ENCODE assay signal across 24 cellular contexts in the genomic region with DNA sequence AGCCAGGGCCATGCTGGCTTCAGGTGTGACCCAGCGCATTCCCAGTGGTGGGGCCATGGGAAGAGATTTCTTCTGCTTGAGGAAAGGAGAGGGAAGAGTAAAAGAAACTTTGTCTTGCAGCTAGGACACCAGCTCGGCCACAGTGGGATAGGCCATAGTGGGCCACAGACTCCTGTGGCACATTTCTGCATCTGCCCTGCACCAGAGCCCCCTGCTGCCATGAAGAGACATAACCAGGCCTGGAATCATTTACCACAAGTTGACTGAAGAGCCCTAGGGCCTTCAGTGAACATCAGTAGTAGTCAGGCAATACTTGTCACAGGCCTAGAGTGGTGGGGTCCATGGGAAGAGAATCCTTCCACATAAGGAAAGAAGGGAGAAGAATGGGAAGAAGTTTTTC.
DNase-seq lines count a peak whose midpoint lies in the region; ATAC-seq, FAIRE-seq and TF ChIP-seq lines count a peak whose summit lies in the region.
"Had no signal": no experiment of that assay in that cellular context is flagged by ENCODE, and none has a peak within 500 bp of the region (broad histone marks: within the 10 kb centered on the region; RNA-seq: fewer than 3 reads in every experiment).

No MANE protein-coding gene starts in this region.

- no peaks in the 10 kb centered on the region for H3K79me2 ChIP-seq in HepG2 (ENCODE audit: insufficient read depth, low read length)
- H3K79me2 ChIP-seq in GM12878 (ENCODE audit: control insufficient read depth, insufficient read depth, low read length): no peaks in the 10 kb centered on the region

- H3K27me3 ChIP-seq in HepG2 (ENCODE audit: control insufficient read depth in 1 of 2, insufficient read depth in 2 of 2, low read length in 2 of 2) (no peaks in the 10 kb centered on the region; a peak in 1 of 5 replicates), right lobe of liver (no peaks in the 10 kb centered on the region), GM12878 (replicated peaks in 1 of 2; ENCODE audit: control insufficient read depth in 2 of 2, insufficient read depth in 2 of 2, low read length in 1 of 2) (no peaks in the 10 kb centered on the region), endodermal cell (ENCODE audit: control insufficient read depth, insufficient read depth, low read length, poor library complexity, severe bottlenecking) (no peaks in the 10 kb centered on the region)
- H3K27me3 ChIP-seq: BLaER1 treated with 17β-estradiol and CSF1 and Interleukin-3, amounts not matched to agents 10 nM and 100 nM had no signal

- H3K4me2 ChIP-seq in HepG2 (ENCODE audit: low read depth, low read length): no peak overlapping the region
- no peak overlapping the region for H3K4me2 ChIP-seq in GM12878 (ENCODE audit: control insufficient read depth, insufficient read depth)
- H3K4me2 ChIP-seq: A549; BLaER1 treated with 17β-estradiol and CSF1 and Interleukin-3, amounts not matched to agents 10 nM and 100 nM had no signal

- no peak for TF ChIP-seq RAD21 in HepG2 (CRISPR knock-in tag; IDR thresholded peaks at IDR 0.05)
- no peak for TF ChIP-seq RAD21 in GM12878 (IDR thresholded peaks at IDR 0.05; ENCODE audit: insufficient read depth, low read depth, low read length)

- no peaks in the 10 kb centered on the region for H3K9me3 Mint-ChIP-seq in endodermal cell
- peaks cover 6 to 10% of the 10 kb centered on the region in 2 donors for H3K9me3 Mint-ChIP-seq in stimulated activated naive B cell treated with anti-CD40 and anti-IgM and Interleukin-4, amounts not matched to agents 10 μg/mL and 1 μg/mL and 100 μg/mL, for 72 hours

- no peaks in the 10 kb centered on the region for H3K9me3 ChIP-seq in HepG2 (ENCODE audit: low read length)
- no peaks in the 10 kb centered on the region for H3K9me3 ChIP-seq in right lobe of liver
- H3K9me3 ChIP-seq in GM12878 (replicated peaks; ENCODE audit: control insufficient read depth, insufficient read depth, low read length): no peaks in the 10 kb centered on the region
- H3K9me3 ChIP-seq in endodermal cell (ENCODE audit: control insufficient read depth, low read length): no peaks in the 10 kb centered on the region
- H3K9me3 ChIP-seq: A549, Caco-2 had no signal

- H3K27ac Mint-ChIP-seq in endodermal cell: no peak overlapping the region
- no peak overlapping the region for H3K27ac Mint-ChIP-seq in stimulated activated naive B cell treated with anti-CD40 and anti-IgM and Interleukin-4, amounts not matched to agents 10 μg/mL and 1 μg/mL and 100 μg/mL, for 72 hours
- H3K27ac Mint-ChIP-seq: B cell; CD4-positive, alpha-beta T cell; CD8-positive, alpha-beta T cell had no signal

- no peaks in the 10 kb centered on the region for H3K27me3 Mint-ChIP-seq in endodermal cell (ENCODE audit: insufficient read depth)
- no peaks in the 10 kb centered on the region for H3K27me3 Mint-ChIP-seq in stimulated activated naive B cell treated with anti-CD40 and anti-IgM and Interleukin-4, amounts not matched to agents 10 μg/mL and 1 μg/mL and 100 μg/mL, for 72 hours
- H3K27me3 Mint-ChIP-seq: B cell; CD4-positive, alpha-beta T cell had no signal

- H3K27ac ChIP-seq in HepG2 (ENCODE audit: extremely low read length, insufficient read depth, low read length): no peak overlapping the region
- H3K27ac ChIP-seq in right lobe of liver: no peak overlapping the region
- no peak overlapping the region for H3K27ac ChIP-seq in GM12878 (ENCODE audit: control insufficient read depth, insufficient read depth)
- no peak overlapping the region for H3K27ac ChIP-seq in endodermal cell (ENCODE audit: low read depth, low read length)
- H3K27ac ChIP-seq: 22Rv1; A549; BLaER1 treated with 17β-estradiol and CSF1 and Interleukin-3, amounts not matched to agents 10 nM and 100 nM; C4-2B had no signal

- TF ChIP-seq EP300 in HepG2 (IDR thresholded peaks at IDR 0.05; ENCODE audit: low read depth in 2 of 2, low read length in 2 of 2) (no peak), HepG2 (CRISPR knock-in tag; IDR thresholded peaks at IDR 0.05; ENCODE audit: borderline replicate concordance) (no peak), GM12878 (IDR thresholded peaks at IDR 0.05; ENCODE audit: borderline replicate concordance in 1 of 2, control insufficient read depth in 1 of 2, low read depth in 2 of 2, low read length in 2 of 2) (no peak)

- RAD21 ChIA-PET in GM12878 (lab: Charles Lee; ENCODE audit: unreplicated experiment): no interaction called here

- no peak for DNase-seq in HepG2 (ENCODE audit: low spot score)
- DNase-seq in right lobe of liver: no peak
- no peak for DNase-seq in GM12878 (ENCODE audit: low read depth, low spot score)
- no peak for DNase-seq in endodermal cell
- peak; percentile 40 for DNase-seq in posterior vena cava (ENCODE audit: low spot score)
- DNase-seq in islet precursor cell: no peak
- no peak for DNase-seq in stimulated activated naive B cell treated with anti-CD40 and anti-IgM and Interleukin-4, amounts not matched to agents 10 μg/mL and 1 μg/mL and 100 μg/mL, for 72 hours
- DNase-seq: AML-193; Caco-2; Calu3; CD4-positive, alpha-beta T cell; CD8-positive, alpha-beta T cell; DMS79 treated with DMSO at 0.1 percent for 48 hours; GF-D8 had no signal

- H4K20me1 ChIP-seq in HepG2 (ENCODE audit: insufficient read depth, low read length) (no peaks in the 10 kb centered on the region), GM12878 (ENCODE audit: control insufficient read depth, insufficient read depth) (no peaks in the 10 kb centered on the region)
- H4K20me1 ChIP-seq: BLaER1 treated with 17β-estradiol and CSF1 and Interleukin-3, amounts not matched to agents 10 nM and 100 nM had no signal

- no peak overlapping the region for H3K4me3 Mint-ChIP-seq in endodermal cell
- H3K4me3 Mint-ChIP-seq in stimulated activated naive B cell treated with anti-CD40 and anti-IgM and Interleukin-4, amounts not matched to agents 10 μg/mL and 1 μg/mL and 100 μg/mL, for 72 hours: no peak overlapping the region
- H3K4me3 Mint-ChIP-seq: B cell; CD4-positive, alpha-beta T cell; CD8-positive, alpha-beta T cell had no signal

- H3K4me3 ChIP-seq in HepG2 (replicated peaks in 1 of 3; ENCODE audit: insufficient read depth in 1 of 3, low read depth in 2 of 3, low read length in 3 of 3) (no peak overlapping the region), right lobe of liver (no peak overlapping the region), GM12878 (no peak overlapping the region), endodermal cell (ENCODE audit: low read length) (no peak overlapping the region)
- H3K4me3 ChIP-seq: A549; BLaER1 treated with 17β-estradiol and CSF1 and Interleukin-3, amounts not matched to agents 10 nM and 100 nM had no signal

- FAIRE-seq in HepG2 (lab: Jason Lieb, UNC) (no peak), GM12878 (lab: Jason Lieb, UNC) (no peak)
- FAIRE-seq: A549, D721Med, G401.6, GM12892, GM18507 had no signal

- no peak overlapping the region for H2AFZ ChIP-seq in HepG2 (ENCODE audit: low read length)
- H2AFZ ChIP-seq in GM12878 (ENCODE audit: control insufficient read depth, low read depth, low read length): no peak overlapping the region

- TF ChIP-seq POLR2A in HepG2 (IDR thresholded peaks at IDR 0.05; ENCODE audit: insufficient read depth in 1 of 2, low read depth in 2 of 2, low read length in 2 of 2) (no peak), right lobe of liver (IDR thresholded peaks at IDR 0.05) (no peak), GM12878 (IDR thresholded peaks at IDR 0.05; ENCODE audit: low read depth, low read length) (no peak)

- H3K9ac ChIP-seq in HepG2 (ENCODE audit: insufficient read depth, low read depth, low read length): no peak overlapping the region
- no peak overlapping the region for H3K9ac ChIP-seq in GM12878 (ENCODE audit: control insufficient read depth, insufficient read depth, low read length)
- no peak overlapping the region for H3K9ac ChIP-seq in endodermal cell (ENCODE audit: extremely low read depth, low read length, poor library complexity, severe bottlenecking)
- H3K9ac ChIP-seq: BLaER1 treated with 17β-estradiol and CSF1 and Interleukin-3, amounts not matched to agents 10 nM and 100 nM had no signal

- TF ChIP-seq CTCF in HepG2 (CRISPR knock-in tag; IDR thresholded peaks at IDR 0.05): no peak
- TF ChIP-seq CTCF in right lobe of liver (IDR thresholded peaks at IDR 0.05): no peak
- no peak for TF ChIP-seq CTCF in GM12878 (IDR thresholded peaks at IDR 0.05 in 2 of 3, conservative IDR thresholded peaks at IDR 0.05 in 1 of 3; ENCODE audit: control insufficient read depth in 2 of 3, extremely low read depth in 1 of 3, insufficient read depth in 1 of 3, low read depth in 3 of 3, low read length in 3 of 3)
- TF ChIP-seq CTCF in endodermal cell (conservative IDR thresholded peaks at IDR 0.05): peak; percentile 49

- CTCF ChIA-PET in HepG2 (lab: Yijun Ruan, JAX; ENCODE audit: low intra/inter-chr PET ratio, low total read pairs) (no interaction called here), GM12878 (lab: Yijun Ruan, JAX) (no interaction called here)

- 0% methylated on average over 2 of the region's 2 CpGs for WGBS in HepG2 (ENCODE audit: low lambda C conversion rate)
- WGBS in right lobe of liver (ENCODE audit: insufficient coverage, low coverage, low lambda C conversion rate, missing lambda C conversion rate): no CpG with 5 or more reads among the region's 2 CpGs
- WGBS in GM12878 (ENCODE audit: insufficient coverage, insufficient replicate concordance, low lambda C conversion rate, missing lambda C conversion rate): 0% methylated on average over 2 of the region's 2 CpGs
- WGBS in endodermal cell (ENCODE audit: insufficient coverage in 1 of 2, insufficient read length in 1 of 2), 2 experiments: 83 to 91% methylated on average over 1 to 2 of the region's 2 CpGs

- intact Hi-C loops in HepG2 (cut with micrococcal nuclease; ENCODE audit: unreplicated experiment): no loop called here
- intact Hi-C loops in right lobe of liver (cut with DNase I): no loop called here
- intact Hi-C loops in GM12878 (cut with micrococcal nuclease; ENCODE audit: unreplicated experiment): no loop called here
- intact Hi-C loops in posterior vena cava (cut with DNase I): no loop called here

- SMC1A ChIA-PET in GM12878 (lab: Charles Lee; ENCODE audit: uncharacterized antibody, unreplicated experiment): no interaction called here

- ATAC-seq in HepG2 (peak; percentile 38; the same call in 1 of the 3 replicates), right lobe of liver (no peak), GM12878 (0 out of 3 replicates have a peak, but pooled peaks have one; percentile 28), GM21717 (IDR thresholded peaks at IDR 0.05; ENCODE audit: unreplicated experiment) (no peak)
- no peak for ATAC-seq in stimulated activated naive B cell treated with anti-CD40 and anti-IgM and Interleukin-4, amounts not matched to agents 10 μg/mL and 1 μg/mL and 100 μg/mL, for 72 hours (replicated peaks)
- ATAC-seq: A549; CD8-positive, alpha-beta T cell had no signal

- BruUV-seq in HepG2 (replicated peaks; lab: Mats Ljungman, UMichigan) (no TSS peak), GM12878 (replicated peaks; lab: Mats Ljungman, UMichigan) (no TSS peak)

- POLR2A ChIA-PET in HepG2 (lab: Yijun Ruan, JAX) (no interaction called here), GM12878 (lab: Charles Lee) (no interaction called here)

- H3K36me3 ChIP-seq in HepG2 (replicated peaks in 1 of 2; ENCODE audit: control insufficient read depth in 1 of 2, insufficient read depth in 2 of 2, low read length in 2 of 2) (no peaks in the 10 kb centered on the region), right lobe of liver (no peaks in the 10 kb centered on the region), GM12878 (ENCODE audit: control insufficient read depth in 2 of 2, insufficient read depth in 2 of 2, low read length in 1 of 2) (no peaks in the 10 kb centered on the region), endodermal cell (ENCODE audit: control insufficient read depth, insufficient read depth, low read length) (no peaks in the 10 kb centered on the region)
- H3K36me3 ChIP-seq: BLaER1 treated with 17β-estradiol and CSF1 and Interleukin-3, amounts not matched to agents 10 nM and 100 nM had no signal

- H3K4me1 ChIP-seq in HepG2 (ENCODE audit: insufficient read depth, low read length): no peaks in the 10 kb centered on the region
- no peaks in the 10 kb centered on the region for H3K4me1 ChIP-seq in right lobe of liver
- no peaks in the 10 kb centered on the region for H3K4me1 ChIP-seq in GM12878 (ENCODE audit: control insufficient read depth, insufficient read depth, low read length)
- H3K4me1 ChIP-seq in endodermal cell (ENCODE audit: control insufficient read depth, insufficient read depth, low read length): no peaks in the 10 kb centered on the region
- H3K4me1 ChIP-seq: A549; BLaER1 treated with 17β-estradiol and CSF1 and Interleukin-3, amounts not matched to agents 10 nM and 100 nM; Caco-2 had no signal

- in situ Hi-C loops in HepG2 (cut with HindIII; ENCODE audit: extremely low pct_ligation_motif_present, low pct_unique_long_range_greater_than_20kb) (no loop called here), GM12878 (cut with MboI) (no loop called here)

- H3K4me1 Mint-ChIP-seq in endodermal cell: no peaks in the 10 kb centered on the region
- H3K4me1 Mint-ChIP-seq in stimulated activated naive B cell treated with anti-CD40 and anti-IgM and Interleukin-4, amounts not matched to agents 10 μg/mL and 1 μg/mL and 100 μg/mL, for 72 hours: no peaks in the 10 kb centered on the region
- H3K4me1 Mint-ChIP-seq: B cell had no signal

- no peaks in the 10 kb centered on the region for H3K36me3 Mint-ChIP-seq in endodermal cell (ENCODE audit: low read depth)
- H3K36me3 Mint-ChIP-seq in stimulated activated naive B cell treated with anti-CD40 and anti-IgM and Interleukin-4, amounts not matched to agents 10 μg/mL and 1 μg/mL and 100 μg/mL, for 72 hours: no peaks in the 10 kb centered on the region
- H3K36me3 Mint-ChIP-seq: CD8-positive, alpha-beta T cell had no signal

Comparison
In these comparisons a context has a peak if more than half of its experiments do, and no peak if none do; other contexts are left out.
1. ATAC-seq: peak in HepG2 (single experiment) and GM12878 (single experiment); none in right lobe of liver (0 of 4), GM21717 (single experiment) and stimulated activated naive B cell treated with anti-CD40 and anti-IgM and Interleukin-4, amounts not matched to agents 10 μg/mL and 1 μg/mL and 100 μg/mL, for 72 hours (0 of 2).